In genomic region chr1:23810818-23811420, GRCh38 we compare ENCODE assay signal across 8 cellular contexts. TPM values are rescaled to one million over a fixed set of nuclear protein-coding genes. Genes with fewer than 3 reads are reported as not detected.
DNase-seq lines count a peak whose midpoint lies in the region; ATAC-seq, FAIRE-seq and TF ChIP-seq lines count a peak whose summit lies in the region.

No MANE protein-coding gene starts in this region.

- H3K36me3 ChIP-seq in pancreas: peaks cover 0 to 27% (median 8%) of the 10 kb centered on the region in 3 donors

- CTCF ChIA-PET in activated CD8-positive, alpha-beta memory T cell treated with anti-CD3 and anti-CD28 coated beads, Interleukin-2, amount 10 ng/mL, durations not matched to agents 7 days and 5 days (lab: Charles Lee): interaction anchor here (0.8 to 7.6 kb wide), 28 partner anchors 8 to 217 kb away, joined by 3 to 62 read pairs (median 6); partner anchors contain the start of genes CNR2, FUCA1, GALE and HMGCL

- 69 to 79% methylated on average over 3 of the region's 3 CpGs for WGBS in pancreas, 2 donors

- peak; percentile 63 for ATAC-seq in GM18907 (IDR thresholded peaks at IDR 0.05; ENCODE audit: unreplicated experiment)
- peak; percentile 61 for ATAC-seq in activated CD8-positive, alpha-beta memory T cell treated with anti-CD3 and anti-CD28 coated beads, Interleukin-2, amount 10 ng/mL, durations not matched to agents 7 days and 5 days
- ATAC-seq in pancreas: peak; percentile 66 to 85 (median 80)
- no peak for ATAC-seq in GM19328 (IDR thresholded peaks at IDR 0.05; ENCODE audit: unreplicated experiment)

- no peaks in the 10 kb centered on the region for H3K27me3 ChIP-seq in pancreas

- no peak overlapping the region for H3K27ac Mint-ChIP-seq in activated CD8-positive, alpha-beta memory T cell treated with anti-CD3 and anti-CD28 coated beads, Interleukin-2, amount 10 ng/mL, durations not matched to agents 7 days and 5 days

- peaks cover 0 to 5% (median 0%) of the 10 kb centered on the region in 3 donors for H3K4me1 ChIP-seq in pancreas

- no peaks in the 10 kb centered on the region for H3K27me3 Mint-ChIP-seq in activated CD8-positive, alpha-beta memory T cell treated with anti-CD3 and anti-CD28 coated beads, Interleukin-2, amount 10 ng/mL, durations not matched to agents 7 days and 5 days

- peak; percentile 50 for DNase-seq in AG08396 (ENCODE audit: low spot score)
- DNase-seq in NCI-H1092 (lab: John Stamatoyannopoulos, UW): peak; percentile 31
- peak; percentile 68 for DNase-seq in activated CD8-positive, alpha-beta memory T cell treated with anti-CD3 and anti-CD28 coated beads, Interleukin-2, amount 10 ng/mL, durations not matched to agents 7 days and 5 days
- peak; percentile 54 for DNase-seq in fibroblast of pulmonary artery (ENCODE audit: low read depth)
- DNase-seq in pancreas: peak in 2 of 6 donors; percentile 35 to 57
- no peak for DNase-seq in frontal cortex (ENCODE audit: low spot score in 2 of 2)

- no peaks in the 10 kb centered on the region for H3K9me3 Mint-ChIP-seq in activated CD8-positive, alpha-beta memory T cell treated with anti-CD3 and anti-CD28 coated beads, Interleukin-2, amount 10 ng/mL, durations not matched to agents 7 days and 5 days (ENCODE audit: low read depth)

- peaks cover 2% of the 10 kb centered on the region for H3K36me3 Mint-ChIP-seq in activated CD8-positive, alpha-beta memory T cell treated with anti-CD3 and anti-CD28 coated beads, Interleukin-2, amount 10 ng/mL, durations not matched to agents 7 days and 5 days

- H3K4me3 ChIP-seq in fibroblast of pulmonary artery (replicated peaks; ENCODE audit: low read depth, low read length): no peak overlapping the region
- no peak overlapping the region for H3K4me3 ChIP-seq in pancreas

- H3K4me1 Mint-ChIP-seq in activated CD8-positive, alpha-beta memory T cell treated with anti-CD3 and anti-CD28 coated beads, Interleukin-2, amount 10 ng/mL, durations not matched to agents 7 days and 5 days: peaks cover 18% of the 10 kb centered on the region

- no peaks in the 10 kb centered on the region for H3K9me3 ChIP-seq in pancreas

- intact Hi-C loops in pancreas (cut with DNase I): no loop called here

- no peak overlapping the region for H3K4me3 Mint-ChIP-seq in activated CD8-positive, alpha-beta memory T cell treated with anti-CD3 and anti-CD28 coated beads, Interleukin-2, amount 10 ng/mL, durations not matched to agents 7 days and 5 days

- H3K27ac ChIP-seq in pancreas: peak overlapping the region in 1 of 4 donors; percentile 58

- TF ChIP-seq CTCF in fibroblast of pulmonary artery (IDR thresholded peaks at IDR 0.05; ENCODE audit: low read length, missing control alignments) (peak; percentile 74), pancreas (IDR thresholded peaks at IDR 0.05) (peak; percentile 31 to 49 (median 38))

- FAIRE-seq in pancreas (lab: Jason Lieb, UNC): no peak
- FAIRE-seq in frontal cortex (lab: Jason Lieb, UNC): no peak

RNA-seq across cellular contexts. Expression of gene GALE, which starts 10.4 kb away (rescaled TPM):
- total RNA-seq in activated CD8-positive, alpha-beta memory T cell treated with anti-CD3 and anti-CD28 coated beads, Interleukin-2, amount 10 ng/mL, durations not matched to agents 7 days and 5 days: 10 to 100 TPM; 39.0 to 41.2 TPM
- total RNA-seq in pancreas (10 to 100 TPM in 5 of 6 donors, 1 to 10 TPM in 1; 5.6 to 15.2 (median 11.4) TPM), frontal cortex (26.1 TPM)
- polyA plus RNA-seq in pancreas: 10 to 100 TPM; 20.1 to 34.6 TPM

RNA-seq across cellular contexts. Expression of gene HMGCL, which starts 14.3 kb away (rescaled TPM):
- 10 to 100 TPM; 23.8 to 29.0 TPM for total RNA-seq in activated CD8-positive, alpha-beta memory T cell treated with anti-CD3 and anti-CD28 coated beads, Interleukin-2, amount 10 ng/mL, durations not matched to agents 7 days and 5 days
- total RNA-seq in pancreas: 10 to 100 TPM; 16.2 to 26.0 (median 16.9) TPM
- 10 to 100 TPM; 18.9 to 27.0 TPM for polyA plus RNA-seq in pancreas
- total RNA-seq in frontal cortex: 11.8 TPM

RNA-seq across cellular contexts. Expression of gene LYPLA2, which starts 20.0 kb away (rescaled TPM):
- 10 to 100 TPM; 75.7 to 87.2 TPM for total RNA-seq in activated CD8-positive, alpha-beta memory T cell treated with anti-CD3 and anti-CD28 coated beads, Interleukin-2, amount 10 ng/mL, durations not matched to agents 7 days and 5 days
- 10 to 100 TPM; 13.6 to 31.3 (median 21.6) TPM for total RNA-seq in pancreas
- 10 to 100 TPM; 37.0 to 45.4 TPM for polyA plus RNA-seq in pancreas
- 27.7 TPM for total RNA-seq in frontal cortex

RNA-seq across cellular contexts. Expression of gene PITHD1, which starts 32.7 kb away (rescaled TPM):
- 10 to 100 TPM; 52.9 to 67.1 TPM for total RNA-seq in activated CD8-positive, alpha-beta memory T cell treated with anti-CD3 and anti-CD28 coated beads, Interleukin-2, amount 10 ng/mL, durations not matched to agents 7 days and 5 days
- total RNA-seq in pancreas: 10 to 100 TPM; 17.3 to 20.6 (median 18.9) TPM
- 10 to 100 TPM; 20.6 to 36.8 TPM for polyA plus RNA-seq in pancreas
- total RNA-seq in frontal cortex: 83.6 TPM

RNA-seq across cellular contexts. Expression of gene FUCA1, which starts 57.2 kb away (rescaled TPM):
- total RNA-seq in activated CD8-positive, alpha-beta memory T cell treated with anti-CD3 and anti-CD28 coated beads, Interleukin-2, amount 10 ng/mL, durations not matched to agents 7 days and 5 days: 1 to 10 TPM; 5.6 to 6.5 TPM
- total RNA-seq in pancreas (10 to 100 TPM in 3 of 6 donors, 1 to 10 TPM in 3; 8.3 to 23.4 (median 13.3) TPM), frontal cortex (21.6 TPM)
- polyA plus RNA-seq in pancreas: 10 to 100 TPM; 14.0 to 27.8 TPM

Comparison
In these comparisons a context has a peak if more than half of its experiments do, and no peak if none do; other contexts are left out.
1. DNase-seq: peak in AG08396 (single experiment), NCI-H1092 (single experiment), activated CD8-positive, alpha-beta memory T cell treated with anti-CD3 and anti-CD28 coated beads, Interleukin-2, amount 10 ng/mL, durations not matched to agents 7 days and 5 days (single experiment) and fibroblast of pulmonary artery (single experiment); none in frontal cortex (0 of 2).